14 cellular contexts compared by ENCODE assay signal in genomic region chr1:219271914-219272545, GRCh38.
DNase-seq lines count a peak whose midpoint lies in the region; ATAC-seq, FAIRE-seq and TF ChIP-seq lines count a peak whose summit lies in the region.
"Had no signal": no experiment of that assay in that cellular context is flagged by ENCODE, and none has a peak within 500 bp of the region (broad histone marks: within the 10 kb centered on the region; RNA-seq: fewer than 3 reads in every experiment).

No MANE protein-coding gene starts in this region.

- peak overlapping the region; percentile 59 for H3K4me2 ChIP-seq in astrocyte (ENCODE audit: low read length)
- H3K4me2 ChIP-seq: KMS-11 had no signal

- H3K9me3 ChIP-seq in breast epithelium: no peaks in the 10 kb centered on the region
- no peaks in the 10 kb centered on the region for H3K9me3 ChIP-seq in astrocyte (ENCODE audit: insufficient read depth, low read depth, low read length)
- H3K9me3 ChIP-seq in left lung: no peaks in the 10 kb centered on the region
- H3K9me3 ChIP-seq in uterus: no peaks in the 10 kb centered on the region
- H3K9me3 ChIP-seq: body of pancreas, neutrophil had no signal

- FAIRE-seq in astrocyte (lab: Jason Lieb, UNC): no peak

- intact Hi-C loops in breast epithelium (cut with DNase I; ENCODE audit: low total_unique reads) (no loop called here), MCF 10A (cut with micrococcal nuclease) (no loop called here), left lung (cut with DNase I) (no loop called here), uterus (cut with DNase I; ENCODE audit: low total_unique reads) (no loop called here)

- H3K4me3 Mint-ChIP-seq in MCF 10A (ENCODE audit: unreplicated experiment) (no peak overlapping the region), astrocyte (ENCODE audit: unreplicated experiment) (no peak overlapping the region)
- H3K4me3 Mint-ChIP-seq: stimulated activated naive CD8-positive, alpha-beta T cell treated with anti-CD3 and anti-CD28 coated beads, Interleukin-15, Interleukin-2, amounts not matched to agents 100 ng/mL and 50 ng/mL, for 24 hours had no signal

- no peaks in the 10 kb centered on the region for H3K79me2 ChIP-seq in astrocyte (ENCODE audit: insufficient read depth, low read length)

- H3K36me3 Mint-ChIP-seq in MCF 10A (ENCODE audit: insufficient read depth, unreplicated experiment) (no peaks in the 10 kb centered on the region), astrocyte (ENCODE audit: low read depth, unreplicated experiment) (no peaks in the 10 kb centered on the region)

- H4K20me1 ChIP-seq in astrocyte (ENCODE audit: insufficient read depth, low read length): no peaks in the 10 kb centered on the region

- no peak overlapping the region for H3K27ac Mint-ChIP-seq in MCF 10A (ENCODE audit: low read depth, unreplicated experiment)
- H3K27ac Mint-ChIP-seq in astrocyte (ENCODE audit: unreplicated experiment): peak overlapping the region; percentile 38
- H3K27ac Mint-ChIP-seq: stimulated activated naive CD8-positive, alpha-beta T cell treated with anti-CD3 and anti-CD28 coated beads, Interleukin-15, Interleukin-2, amounts not matched to agents 100 ng/mL and 50 ng/mL, for 24 hours had no signal

- CTCF ChIA-PET in MCF 10A (lab: Yijun Ruan, JAX): interaction anchor here (0.5 to 2.2 kb wide), 7 partner anchors 15 to 734 kb away, joined by 3 to 11 read pairs (median 3); no protein-coding TSS in a partner anchor

- no peak for DNase-seq in breast epithelium (ENCODE audit: low spot score in 2 of 2)
- DNase-seq in MCF 10A (ENCODE audit: unreplicated experiment): no peak
- peak; percentile 73 for DNase-seq in astrocyte (ENCODE audit: low read depth)
- no peak for DNase-seq in left lung
- no peak for DNase-seq in uterus
- DNase-seq in cerebellar cortex (ENCODE audit: low spot score): no peak
- DNase-seq in stimulated activated CD4-positive, alpha-beta T cell treated with anti-CD3 and anti-CD28 coated beads, Interleukin-4, amount 100 ng/mL, for 1 hour: no peak
- DNase-seq: erythroblast, NCI-H345 had no signal

- no peak for TF ChIP-seq CTCF in breast epithelium (IDR thresholded peaks at IDR 0.05)
- no peak for TF ChIP-seq CTCF in MCF 10A (IDR thresholded peaks at IDR 0.05; ENCODE audit: unreplicated experiment)
- no peak for TF ChIP-seq CTCF in astrocyte (IDR thresholded peaks at IDR 0.05; ENCODE audit: insufficient read depth, low read depth, low read length)
- no peak for TF ChIP-seq CTCF in left lung (IDR thresholded peaks at IDR 0.05)
- TF ChIP-seq CTCF in uterus (IDR thresholded peaks at IDR 0.05): no peak

- no peaks in the 10 kb centered on the region for H3K27me3 Mint-ChIP-seq in MCF 10A (ENCODE audit: insufficient read depth, unreplicated experiment)
- H3K27me3 Mint-ChIP-seq in astrocyte (ENCODE audit: low read depth, unreplicated experiment): no peaks in the 10 kb centered on the region
- H3K27me3 Mint-ChIP-seq: stimulated activated naive CD8-positive, alpha-beta T cell treated with anti-CD3 and anti-CD28 coated beads, Interleukin-15, Interleukin-2, amounts not matched to agents 100 ng/mL and 50 ng/mL, for 24 hours had no signal

- H3K4me3 ChIP-seq in breast epithelium: peak overlapping the region in 2 of 3 donors; percentile 6 to 16
- no peak overlapping the region for H3K4me3 ChIP-seq in astrocyte (ENCODE audit: insufficient read depth, low read depth, low read length)
- H3K4me3 ChIP-seq in left lung: no peak overlapping the region
- H3K4me3 ChIP-seq in uterus: no peak overlapping the region
- H3K4me3 ChIP-seq: body of pancreas had no signal

- H3K36me3 ChIP-seq in breast epithelium: no peaks in the 10 kb centered on the region
- no peaks in the 10 kb centered on the region for H3K36me3 ChIP-seq in astrocyte (ENCODE audit: insufficient read depth, low read length)
- no peaks in the 10 kb centered on the region for H3K36me3 ChIP-seq in left lung
- no peaks in the 10 kb centered on the region for H3K36me3 ChIP-seq in uterus
- H3K36me3 ChIP-seq: neutrophil had no signal

- BruUV-seq in MCF 10A (replicated peaks; lab: Mats Ljungman, UMichigan): no TSS peak

- H3K9me3 Mint-ChIP-seq in MCF 10A (ENCODE audit: unreplicated experiment): no peaks in the 10 kb centered on the region
- H3K9me3 Mint-ChIP-seq in astrocyte (ENCODE audit: unreplicated experiment): no peaks in the 10 kb centered on the region
- H3K9me3 Mint-ChIP-seq: stimulated activated naive CD8-positive, alpha-beta T cell treated with anti-CD3 and anti-CD28 coated beads, Interleukin-15, Interleukin-2, amounts not matched to agents 100 ng/mL and 50 ng/mL, for 24 hours had no signal

- TF ChIP-seq POLR2A in breast epithelium (IDR thresholded peaks at IDR 0.05): no peak
- no peak for TF ChIP-seq POLR2A in uterus (IDR thresholded peaks at IDR 0.05)

- no peaks in the 10 kb centered on the region for H3K27me3 ChIP-seq in breast epithelium
- H3K27me3 ChIP-seq in astrocyte (ENCODE audit: insufficient read depth, low read length): no peaks in the 10 kb centered on the region
- no peaks in the 10 kb centered on the region for H3K27me3 ChIP-seq in left lung
- H3K27me3 ChIP-seq in uterus: no peaks in the 10 kb centered on the region
- H3K27me3 ChIP-seq: body of pancreas, neutrophil had no signal

- POLR2A ChIA-PET in MCF 10A (lab: Yijun Ruan, JAX): interaction anchor here (0.6 to 1.2 kb wide), 3 partner anchors 11 to 510 kb away, joined by 3 read pairs; no protein-coding TSS in a partner anchor

- no peak overlapping the region for H2AFZ ChIP-seq in astrocyte (ENCODE audit: low read depth, low read length)

- ATAC-seq in left lung (peak; percentile 44), GM19023 (IDR thresholded peaks at IDR 0.05; ENCODE audit: unreplicated experiment) (no peak)

- H3K27ac ChIP-seq in breast epithelium (peak overlapping the region; percentile 41 to 66), astrocyte (ENCODE audit: low read depth, low read length) (peak overlapping the region; percentile 64), left lung (peak overlapping the region in 1 of 2 donors; percentile 58), uterus (peak overlapping the region; percentile 64 to 65)
- H3K27ac ChIP-seq: KMS-11, neutrophil had no signal

- no peaks in the 10 kb centered on the region for H3K4me1 ChIP-seq in breast epithelium
- peaks cover 12% of the 10 kb centered on the region for H3K4me1 ChIP-seq in astrocyte (ENCODE audit: insufficient read depth, low read length)
- peaks cover 0 to 6% of the 10 kb centered on the region in 2 donors for H3K4me1 ChIP-seq in left lung
- no peaks in the 10 kb centered on the region for H3K4me1 ChIP-seq in uterus

- peak overlapping the region; percentile 24 for H3K9ac ChIP-seq in astrocyte (ENCODE audit: low read length)
- H3K9ac ChIP-seq: KMS-11 had no signal

- no peaks in the 10 kb centered on the region for H3K4me1 Mint-ChIP-seq in MCF 10A (ENCODE audit: insufficient read depth, unreplicated experiment)
- peaks cover 15% of the 10 kb centered on the region for H3K4me1 Mint-ChIP-seq in astrocyte (ENCODE audit: low read depth, unreplicated experiment)

Comparison
In these comparisons a context has a peak if more than half of its experiments do, and no peak if none do; other contexts are left out.
1. H3K4me3 ChIP-seq: peak in breast epithelium (2 of 3); none in astrocyte (single experiment), left lung (0 of 2) and uterus (0 of 2).